8 cellular contexts compared by ENCODE assay signal in genomic region chr16:569445-570254, GRCh38. TPM values are rescaled to one million over a fixed set of nuclear protein-coding genes. Genes with fewer than 3 reads are reported as not detected.
DNase-seq lines count a peak whose midpoint lies in the region; ATAC-seq and TF ChIP-seq lines count a peak whose summit lies in the region.

Gene PIGQ, plus strand, starts transcription at chr16:569968. Its CDS starts 4,107 bp downstream, at chr16:574075.

- peaks cover 29% of the 10 kb centered on the region for H3K4me1 Mint-ChIP-seq in activated naive CD4-positive, alpha-beta T cell treated with anti-CD3 and anti-CD28 coated beads for 36 hours (ENCODE audit: low read depth)

- POLR2A ChIA-PET in GM10248 (lab: Yijun Ruan, JAX), result no interaction called here

- H3K27ac ChIP-seq in RWPE2 (ENCODE audit: poor library complexity, severe bottlenecking) (peak within 1 kb of the TSS; percentile 49), substantia nigra (ENCODE audit: low read depth, low read length, poor library complexity, severe bottlenecking) (peak within 1 kb of the TSS; percentile 78)

- H3K27me3 Mint-ChIP-seq in activated naive CD4-positive, alpha-beta T cell treated with anti-CD3 and anti-CD28 coated beads for 36 hours (ENCODE audit: low read depth), result no peaks in the 10 kb centered on the region

- H2AFZ ChIP-seq in neuron (ENCODE audit: low read depth, low read length), result peak within 1 kb of the TSS; percentile 88

- H3K27me3 ChIP-seq in RWPE2 (ENCODE audit: insufficient read depth, poor library complexity, severe bottlenecking), result no peaks in the 10 kb centered on the region
- H3K27me3 ChIP-seq in neuron (ENCODE audit: insufficient read depth, low read length), result no peaks in the 10 kb centered on the region

- no peaks in the 10 kb centered on the region for H3K36me3 Mint-ChIP-seq in activated naive CD4-positive, alpha-beta T cell treated with anti-CD3 and anti-CD28 coated beads for 36 hours (ENCODE audit: low read depth)

- no peaks in the 10 kb centered on the region for H3K9me3 Mint-ChIP-seq in activated naive CD4-positive, alpha-beta T cell treated with anti-CD3 and anti-CD28 coated beads for 36 hours

- H3K4me3 Mint-ChIP-seq in activated naive CD4-positive, alpha-beta T cell treated with anti-CD3 and anti-CD28 coated beads for 36 hours, result peak within 1 kb of the TSS; percentile 86

- peaks cover 6% of the 10 kb centered on the region; the same call in 1 of the 2 replicates for H3K36me3 ChIP-seq in RWPE2 (ENCODE audit: low read depth)
- peaks cover 8% of the 10 kb centered on the region for H3K36me3 ChIP-seq in neuron (ENCODE audit: insufficient read depth, low read length)

- intact Hi-C loops in activated naive CD4-positive, alpha-beta T cell treated with anti-CD3 and anti-CD28 coated beads for 36 hours (cut with micrococcal nuclease), result loop anchor here (1.0 kb wide), 2 partner anchors 20 to 42 kb away; partner anchors contain the start of gene CAPN15

- DNase-seq in GM10248 (ENCODE audit: extremely low spot score) (peak; percentile 91), RWPE2 (ENCODE audit: low spot score) (no peak), foreskin melanocyte (peak; percentile 45), substantia nigra (lab: John Stamatoyannopoulos, UW) (peak in 43 of 49 donors; percentile 14 to 83 (median 51)), DMS153 (lab: John Stamatoyannopoulos, UW) (no peak)
- DNase-seq in activated naive CD4-positive, alpha-beta T cell treated with anti-CD3 and anti-CD28 coated beads for 36 hours, result peak; percentile 67

- peaks cover 11% of the 10 kb centered on the region for H3K4me1 ChIP-seq in RWPE2 (ENCODE audit: insufficient read depth, poor library complexity, severe bottlenecking)
- H3K4me1 ChIP-seq in neuron (ENCODE audit: insufficient read depth, low read length), result peaks cover 40% of the 10 kb centered on the region

- CTCF ChIA-PET in GM10248 (lab: Yijun Ruan, JAX), result no interaction called here
- CTCF ChIA-PET in activated naive CD4-positive, alpha-beta T cell treated with anti-CD3 and anti-CD28 coated beads for 36 hours (lab: Charles Lee), result no interaction called here

- H3K4me3 ChIP-seq in RWPE2 (ENCODE audit: severe bottlenecking), result peak within 1 kb of the TSS; percentile 98
- peak within 1 kb of the TSS; percentile 72 for H3K4me3 ChIP-seq in neuron (ENCODE audit: low read length)

- no peak for TF ChIP-seq CTCF in GM10248 (IDR thresholded peaks at IDR 0.05; ENCODE audit: control extremely low read depth, extremely low read depth, low read depth, missing control alignments)
- TF ChIP-seq CTCF in RWPE2 (IDR thresholded peaks at IDR 0.05; ENCODE audit: poor library complexity, severe bottlenecking), result no peak

- ATAC-seq in HG02885 (IDR thresholded peaks at IDR 0.05; ENCODE audit: poor library complexity, unreplicated experiment) (peak; percentile 63), RWPE2 (ENCODE audit: low read depth) (peak; percentile 60)

- peak within 1 kb of the TSS; percentile 90 for H3K27ac Mint-ChIP-seq in activated naive CD4-positive, alpha-beta T cell treated with anti-CD3 and anti-CD28 coated beads for 36 hours

- H3K9me3 ChIP-seq in RWPE2 (ENCODE audit: severe bottlenecking) (no peaks in the 10 kb centered on the region), neuron (ENCODE audit: low read length) (no peaks in the 10 kb centered on the region)

RNA-seq across cellular contexts. Expression of gene PIGQ, which starts in this region (rescaled TPM):
- 10 to 100 TPM; 18.6 to 19.2 TPM for total RNA-seq in activated naive CD4-positive, alpha-beta T cell treated with anti-CD3 and anti-CD28 coated beads for 36 hours

Comparison
In these comparisons a context has a peak if more than half of its experiments do, and no peak if none do; other contexts are left out.
1. DNase-seq: peak in GM10248 (single experiment), activated naive CD4-positive, alpha-beta T cell treated with anti-CD3 and anti-CD28 coated beads for 36 hours (single experiment), foreskin melanocyte (single experiment) and substantia nigra (43 of 49); none in RWPE2 (single experiment) and DMS153 (single experiment).